Comparison of ENCODE assay signal across 20 cellular contexts in the genomic region with DNA sequence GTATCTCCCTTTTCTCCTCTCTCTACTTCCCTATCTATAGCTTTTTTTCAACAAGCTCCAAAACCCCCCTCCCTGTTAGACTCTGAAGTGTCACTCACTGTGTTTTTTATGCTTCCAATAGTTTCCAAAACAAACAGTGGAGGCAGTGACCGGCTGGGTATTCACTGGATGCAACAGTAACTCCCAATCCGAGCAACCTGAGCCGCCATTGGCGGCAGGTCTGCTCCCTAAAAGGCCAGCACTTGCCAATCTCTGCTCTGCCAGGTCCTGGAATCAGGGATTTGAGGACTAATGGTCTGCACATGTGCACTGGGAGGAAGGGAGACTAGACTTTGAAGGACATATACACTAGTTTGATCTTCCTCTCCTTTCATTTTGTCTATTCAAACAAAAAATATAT. TPM values are rescaled to one million over a fixed set of nuclear protein-coding genes. Genes with fewer than 3 reads are reported as not detected.
DNase-seq lines count a peak whose midpoint lies in the region; ATAC-seq and TF ChIP-seq lines count a peak whose summit lies in the region.
"Had no signal": no experiment of that assay in that cellular context is flagged by ENCODE, and none has a peak within 500 bp of the region (broad histone marks: within the 10 kb centered on the region; RNA-seq: fewer than 3 reads in every experiment).

No MANE protein-coding gene starts in this region.

- in situ Hi-C loops in GM23248 (cut with MboI), result no loop called here

- DNase-seq in cardiac muscle cell (ENCODE audit: low read depth in 1 of 2, low spot score in 1 of 2), result peak in 1 of 2 donors; percentile 13
- DNase-seq in cardiac septum (ENCODE audit: low spot score), result no peak
- peak; percentile 47 for DNase-seq in chondrocyte (ENCODE audit: low spot score)
- DNase-seq in iPS-NIHi11 (ENCODE audit: low spot score), result no peak
- DNase-seq in GM23248, result no peak
- no peak for DNase-seq in OCI-M2 (lab: John Stamatoyannopoulos, UW; ENCODE audit: unreplicated experiment)
- DNase-seq: Caco-2, DMS79, H7, NCI-H1436 treated with DMSO at 0.1 percent for 48 hours, NCI-H2081, NCI-H345, NCI-H69 had no signal

- WGBS in GM23248 (ENCODE audit: low coverage in 1 of 2, low lambda C conversion rate in 2 of 2, missing lambda C conversion rate in 2 of 2), 2 experiments, result 9 to 20% methylated on average over 4 of the region's 4 CpGs

- H3K27ac Mint-ChIP-seq in chondrocyte (ENCODE audit: unreplicated experiment) (no peak overlapping the region), nephron (no peak overlapping the region)
- H3K27ac Mint-ChIP-seq: CD14-positive monocyte, IgD-negative memory B cell had no signal

- H3K4me1 ChIP-seq in cardiac muscle cell (ENCODE audit: low read depth), result no peaks in the 10 kb centered on the region
- no peaks in the 10 kb centered on the region for H3K4me1 ChIP-seq in GM23248 (ENCODE audit: insufficient read depth)
- H3K4me1 ChIP-seq: A549, Caco-2 had no signal

- no peak overlapping the region for H3K4me2 ChIP-seq in GM23248 (ENCODE audit: unreplicated experiment)

- H3K36me3 ChIP-seq in cardiac muscle cell, result no peaks in the 10 kb centered on the region
- H3K36me3 ChIP-seq in GM23248 (ENCODE audit: low read depth), result no peaks in the 10 kb centered on the region

- no peak overlapping the region for H3K4me3 Mint-ChIP-seq in chondrocyte (ENCODE audit: unreplicated experiment)
- H3K4me3 Mint-ChIP-seq in nephron, result peak overlapping the region; percentile 38 to 47 (median 43)
- H3K4me3 Mint-ChIP-seq: CD14-positive monocyte, IgD-negative memory B cell had no signal

- no peaks in the 10 kb centered on the region for H3K9me2 ChIP-seq in GM23248 (ENCODE audit: insufficient read depth)

- intact Hi-C loops in cardiac septum (cut with DNase I), result no loop called here

- H3K27me3 ChIP-seq in cardiac muscle cell (no peaks in the 10 kb centered on the region), GM23248 (replicated peaks; ENCODE audit: insufficient read depth) (no peaks in the 10 kb centered on the region)

- no peak for ATAC-seq in HG02870 (IDR thresholded peaks at IDR 0.05; ENCODE audit: unreplicated experiment)
- ATAC-seq: A549 had no signal

- H3K9me3 ChIP-seq in cardiac muscle cell (ENCODE audit: low read depth) (no peaks in the 10 kb centered on the region), GM23248 (ENCODE audit: low read depth) (no peaks in the 10 kb centered on the region)
- H3K9me3 ChIP-seq: A549, Caco-2 had no signal

- H3K4me3 ChIP-seq in cardiac muscle cell, result peak overlapping the region; percentile 21
- no peak overlapping the region for H3K4me3 ChIP-seq in GM23248
- H3K4me3 ChIP-seq: A549 had no signal

- H3K36me3 Mint-ChIP-seq in chondrocyte (ENCODE audit: low read depth) (no peaks in the 10 kb centered on the region), nephron (ENCODE audit: low read depth) (no peaks in the 10 kb centered on the region)
- H3K36me3 Mint-ChIP-seq: CD14-positive monocyte, IgD-negative memory B cell had no signal

- no peaks in the 10 kb centered on the region for H3K4me1 Mint-ChIP-seq in chondrocyte (ENCODE audit: low read depth)
- no peaks in the 10 kb centered on the region for H3K4me1 Mint-ChIP-seq in nephron
- H3K4me1 Mint-ChIP-seq: CD14-positive monocyte had no signal

- H3K9me3 Mint-ChIP-seq in chondrocyte (ENCODE audit: low read depth), result peaks cover 8% of the 10 kb centered on the region
- peaks cover 4% of the 10 kb centered on the region for H3K9me3 Mint-ChIP-seq in nephron

- H3K79me2 ChIP-seq in GM23248 (ENCODE audit: insufficient read depth), result no peaks in the 10 kb centered on the region

- TF ChIP-seq CTCF in cardiac muscle cell (IDR thresholded peaks at IDR 0.05; ENCODE audit: low read depth, low read length) (no peak), chondrocyte (IDR thresholded peaks at IDR 0.05) (no peak), nephron (IDR thresholded peaks at IDR 0.05; ENCODE audit: unreplicated experiment in 3 of 3) (no peak)

- H3K27me3 Mint-ChIP-seq in chondrocyte (ENCODE audit: low read depth), result peaks cover 10% of the 10 kb centered on the region
- H3K27me3 Mint-ChIP-seq in nephron (ENCODE audit: low read depth), result peaks cover 22% of the 10 kb centered on the region

- H2AFZ ChIP-seq in GM23248, result no peak overlapping the region

- H3F3A ChIP-seq in GM23248 (ENCODE audit: insufficient read depth), result no peaks in the 10 kb centered on the region

- no peak overlapping the region for H3K9ac ChIP-seq in GM23248

- no peak overlapping the region for H3K27ac ChIP-seq in cardiac muscle cell
- H3K27ac ChIP-seq in GM23248, result no peak overlapping the region
- H3K27ac ChIP-seq: A549, SK-N-MC had no signal

- H4K20me1 ChIP-seq in GM23248 (ENCODE audit: insufficient read depth), result no peaks in the 10 kb centered on the region

RNA-seq across cellular contexts. Expression of gene TBX22, which starts 7.1 kb away (rescaled TPM):
- total RNA-seq in cardiac muscle cell, result not detected in 2 replicates
- 0.87 TPM in 1 of 2 replicates, not detected in the other for polyA plus RNA-seq in cardiac muscle cell
- total RNA-seq in cardiac septum, result not detected
- not detected in 3 replicates for total RNA-seq in chondrocyte
- not detected in 2 replicates for total RNA-seq in GM23248 (2014; rRNA removed; shearing (Covaris generic))
- not detected in 2 replicates for polyA plus RNA-seq in GM23248 (2016; fragmentation: Nextera tagmentation; extraction: Ambion mirVana)
- total RNA-seq: Caco-2, LHCN-M2 had no signal
- polyA plus RNA-seq: A549, CD14-positive monocyte, IgD-negative memory B cell had no signal
